9 cellular contexts compared by ENCODE assay signal in the genomic region with DNA sequence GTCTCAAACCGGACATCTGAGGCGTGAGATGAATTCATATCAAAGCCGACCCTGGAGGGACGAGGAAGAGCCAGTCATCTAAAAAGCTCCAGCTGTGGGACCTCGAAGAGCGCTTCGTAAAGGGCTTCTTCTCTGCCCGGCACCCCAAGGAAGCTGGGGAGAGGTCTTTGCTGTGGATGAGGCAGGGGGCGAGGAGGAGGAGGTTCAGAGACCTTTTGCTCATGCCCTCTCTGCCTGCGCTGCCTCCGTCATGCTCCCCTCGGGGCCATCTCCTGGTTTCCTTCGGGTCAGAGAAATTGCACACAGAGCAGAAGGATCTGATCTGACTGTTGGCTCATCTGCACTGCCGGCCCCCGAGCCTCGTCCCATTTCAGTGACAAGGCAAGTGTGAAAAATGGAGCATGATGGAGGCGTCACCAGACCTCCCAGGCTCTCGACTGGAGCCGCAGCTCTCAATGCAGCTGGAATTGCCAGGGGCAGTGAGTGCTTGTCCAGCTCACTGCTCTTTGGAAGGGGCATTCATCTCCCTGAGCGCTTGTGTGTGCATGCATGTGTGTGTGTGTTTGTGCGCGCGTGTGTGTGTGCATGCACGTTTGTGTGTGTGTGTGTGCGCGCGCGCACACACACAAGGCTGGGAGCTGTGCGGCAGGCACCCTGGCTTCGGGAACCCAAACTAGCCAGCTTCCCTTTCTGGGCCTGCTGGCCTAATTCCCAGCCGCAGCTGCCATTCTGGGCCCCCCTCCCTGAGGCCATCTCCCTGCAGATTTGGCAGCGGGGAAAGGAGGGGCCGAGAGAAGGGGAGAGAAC. TPM values are rescaled to one million over a fixed set of nuclear protein-coding genes. Genes with fewer than 3 reads are reported as not detected.
DNase-seq lines count a peak whose midpoint lies in the region; ATAC-seq and TF ChIP-seq lines count a peak whose summit lies in the region.
"Had no signal": no experiment of that assay in that cellular context is flagged by ENCODE, and none has a peak within 500 bp of the region (broad histone marks: within the 10 kb centered on the region; RNA-seq: fewer than 3 reads in every experiment).

No MANE protein-coding gene starts in this region.

- H3K9ac ChIP-seq in Loucy (ENCODE audit: low read depth, low read length, poor library complexity, severe bottlenecking): no peak overlapping the region

- no peaks in the 10 kb centered on the region for H3K9me3 Mint-ChIP-seq in osteocyte (ENCODE audit: unreplicated experiment)

- no peak overlapping the region for H3K27ac ChIP-seq in DOHH2 (ENCODE audit: low read depth, low read length)
- H3K27ac ChIP-seq in coronary artery: peak overlapping the region; percentile 72 to 94

- H3K4me3 ChIP-seq in DOHH2 (ENCODE audit: low read length): peak overlapping the region; percentile 60
- peak overlapping the region; percentile 68 for H3K4me3 ChIP-seq in Loucy (ENCODE audit: low read length, poor library complexity, severe bottlenecking)
- H3K4me3 ChIP-seq in coronary artery: peak overlapping the region; percentile 77

- peak overlapping the region; percentile 69 for H3K4me3 Mint-ChIP-seq in osteocyte (ENCODE audit: unreplicated experiment)

- no peak for ATAC-seq in GM19395 (IDR thresholded peaks at IDR 0.05; ENCODE audit: unreplicated experiment)

- H3K4me1 ChIP-seq in DOHH2 (ENCODE audit: control insufficient read depth, low read length) (peaks cover 26% of the 10 kb centered on the region), Loucy (ENCODE audit: insufficient read depth, low read length, poor library complexity, severe bottlenecking) (peaks cover 4% of the 10 kb centered on the region)

- H3K4me2 ChIP-seq in DOHH2 (ENCODE audit: low read length) (peak overlapping the region; percentile 77), Loucy (ENCODE audit: low read depth, low read length, poor library complexity, severe bottlenecking) (peak overlapping the region; percentile 68)

- H3K4me1 Mint-ChIP-seq in osteocyte (ENCODE audit: unreplicated experiment): peaks cover 6% of the 10 kb centered on the region

- H3K36me3 ChIP-seq in DOHH2 (ENCODE audit: control insufficient read depth, low read length) (no peaks in the 10 kb centered on the region), Loucy (ENCODE audit: insufficient read depth, low read length) (no peaks in the 10 kb centered on the region)

- H3K27ac Mint-ChIP-seq in osteocyte (ENCODE audit: unreplicated experiment): no peak overlapping the region

- H3K79me2 ChIP-seq in DOHH2 (ENCODE audit: control insufficient read depth, low read length) (no peaks in the 10 kb centered on the region), Loucy (ENCODE audit: insufficient read depth, low read length) (no peaks in the 10 kb centered on the region)

- H3K9me2 ChIP-seq in DOHH2 (replicated peaks; ENCODE audit: control insufficient read depth, low read length): no peaks in the 10 kb centered on the region
- no peaks in the 10 kb centered on the region for H3K9me2 ChIP-seq in Loucy (replicated peaks; ENCODE audit: low read depth, low read length)

- peaks cover 43% of the 10 kb centered on the region for H3K27me3 Mint-ChIP-seq in osteocyte (ENCODE audit: unreplicated experiment)

- TF ChIP-seq CTCF in DOHH2 (IDR thresholded peaks at IDR 0.05; ENCODE audit: low read depth, low read length, poor library complexity, severe bottlenecking) (peak; percentile 44), Loucy (conservative IDR thresholded peaks at IDR 0.05; ENCODE audit: low read length) (peak; percentile 17; the same call in 1 of the 2 replicates), coronary artery (IDR thresholded peaks at IDR 0.05) (peak; percentile 11), osteocyte (IDR thresholded peaks at IDR 0.05) (no peak)

- H3K36me3 Mint-ChIP-seq in osteocyte (ENCODE audit: unreplicated experiment): no peaks in the 10 kb centered on the region

- H3K27me3 ChIP-seq in DOHH2 (ENCODE audit: control insufficient read depth, low read length): peaks cover 55% of the 10 kb centered on the region
- H3K27me3 ChIP-seq in Loucy (ENCODE audit: insufficient read depth, low read length, poor library complexity, severe bottlenecking): no peaks in the 10 kb centered on the region

- H3K9me3 ChIP-seq in DOHH2 (ENCODE audit: control insufficient read depth, insufficient read depth, low read length) (no peaks in the 10 kb centered on the region), Loucy (ENCODE audit: insufficient read depth, low read depth, low read length) (no peaks in the 10 kb centered on the region)

- H3F3A ChIP-seq in DOHH2 (ENCODE audit: control insufficient read depth, insufficient read depth): no peaks in the 10 kb centered on the region
- H3F3A ChIP-seq in Loucy (ENCODE audit: low read depth): no peaks in the 10 kb centered on the region

- peak overlapping the region; percentile 89 for H2AFZ ChIP-seq in Loucy (ENCODE audit: low read length)

- no peak for DNase-seq in coronary artery (ENCODE audit: low spot score)
- no peak for DNase-seq in osteocyte (ENCODE audit: extremely low spot score, unreplicated experiment)
- DNase-seq in NCI-H1105 treated with DMSO at 0.1 percent for 48 hours (lab: John Stamatoyannopoulos, UW): no peak
- DNase-seq in activated effector memory CD4-positive, alpha-beta T cell treated with anti-CD3 and anti-CD28 coated beads, Interleukin-2, amount 50 U/mL, for 16 hours: no peak
- DNase-seq in DMS114 treated with DMSO at 0.1 percent for 48 hours (lab: John Stamatoyannopoulos, UW; ENCODE audit: unreplicated experiment): no peak

- H4K20me1 ChIP-seq in DOHH2 (ENCODE audit: control insufficient read depth, insufficient read depth, low read depth, low read length): no peaks in the 10 kb centered on the region
- no peaks in the 10 kb centered on the region for H4K20me1 ChIP-seq in Loucy (ENCODE audit: insufficient read depth, low read length, poor library complexity, severe bottlenecking)

RNA-seq across cellular contexts. Expression of a gene that starts 9.2 kb away (rescaled TPM):
- not detected in 2 replicates for total RNA-seq in osteocyte
- total RNA-seq: fibroblast of villous mesenchyme had no signal

RNA-seq across cellular contexts. Expression of a gene that starts 37.3 kb away (rescaled TPM):
- 129 TPM in 2 replicates for total RNA-seq in osteocyte
